In genomic region chr1:65067491-65068201, GRCh38 we compare ENCODE assay signal across 1 cellular context.
TF ChIP-seq lines count a peak whose summit lies in the region.

No MANE protein-coding gene starts in this region.

TF ChIP-seq in K562, 482 proteins besides CTCF, POLR2A, EP300 and RAD21 (continued from another document and continues in another):
- TF ChIP-seq, protein P1, sequence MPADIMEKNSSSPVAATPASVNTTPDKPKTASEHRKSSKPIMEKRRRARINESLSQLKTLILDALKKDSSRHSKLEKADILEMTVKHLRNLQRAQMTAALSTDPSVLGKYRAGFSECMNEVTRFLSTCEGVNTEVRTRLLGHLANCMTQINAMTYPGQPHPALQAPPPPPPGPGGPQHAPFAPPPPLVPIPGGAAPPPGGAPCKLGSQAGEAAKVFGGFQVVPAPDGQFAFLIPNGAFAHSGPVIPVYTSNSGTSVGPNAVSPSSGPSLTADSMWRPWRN (IDR thresholded peaks at IDR 0.05; ENCODE audit: low read depth): no peak; the same call in 1 of the 2 replicates
- TF ChIP-seq ZNF282 (CRISPR knock-in tag; IDR thresholded peaks at IDR 0.05) (no peak), RBM34 (IDR thresholded peaks at IDR 0.05; ENCODE audit: borderline replicate concordance, insufficient read depth, low read length) (no peak), HSF4 (CRISPR knock-in tag; IDR thresholded peaks at IDR 0.05; ENCODE audit: borderline replicate concordance) (no peak), PURB (CRISPR knock-in tag; IDR thresholded peaks at IDR 0.05; ENCODE audit: low read depth) (no peak), MEF2A (IDR thresholded peaks at IDR 0.05; ENCODE audit: control insufficient read depth, low read depth, low read length) (no peak), ZNF384 (IDR thresholded peaks at IDR 0.05; ENCODE audit: low read depth, low read length) (peak; percentile 91), JUN (IDR thresholded peaks at IDR 0.05; ENCODE audit: borderline replicate concordance, low read depth, low read length) (0 out of 2 replicates have a peak, but pooled peaks have one; percentile 19), JUN (CRISPR knock-in tag; IDR thresholded peaks at IDR 0.05; ENCODE audit: borderline replicate concordance) (no peak; the same call in 1 of the 2 replicates), CAMTA2 (CRISPR knock-in tag; conservative IDR thresholded peaks at IDR 0.05) (no peak), IRF1 (CRISPR knock-in tag; IDR thresholded peaks at IDR 0.05; ENCODE audit: borderline replicate concordance) (no peak), MCM7 (IDR thresholded peaks at IDR 0.05) (no peak), DIDO1 (tag; IDR thresholded peaks at IDR 0.05; ENCODE audit: low read depth) (no peak), SMAD1 (IDR thresholded peaks at IDR 0.05; ENCODE audit: low read depth, low read length, partially characterized antibody) (no peak), ZBTB7A (IDR thresholded peaks at IDR 0.05; ENCODE audit: borderline replicate concordance, control insufficient read depth, low read depth, low read length) (peak; percentile 50; the same call in 1 of the 2 replicates), TBP (optimal IDR thresholded peaks at IDR 0.05; ENCODE audit: low read depth, low read length) (peak; percentile 40), SREBF2 (CRISPR knock-in tag; IDR thresholded peaks at IDR 0.05) (no peak), FOXM1 (IDR thresholded peaks at IDR 0.05; ENCODE audit: low read depth) (no peak), FOXM1 (CRISPR knock-in tag; IDR thresholded peaks at IDR 0.05; ENCODE audit: low read depth) (no peak), NFRKB (IDR thresholded peaks at IDR 0.05; ENCODE audit: low read depth) (peak; percentile 87; the same call in 1 of the 2 replicates), ZNF511 (CRISPR knock-in tag; IDR thresholded peaks at IDR 0.05) (0 out of 2 replicates have a peak, but pooled peaks have one; percentile 32), ZBTB1 (CRISPR knock-in tag; IDR thresholded peaks at IDR 0.05; ENCODE audit: borderline replicate concordance, low read depth) (no peak), ETV5 (CRISPR knock-in tag; IDR thresholded peaks at IDR 0.05; ENCODE audit: low read depth) (no peak), NR2C2 (CRISPR knock-in tag; IDR thresholded peaks at IDR 0.05) (no peak), NR2C2 (tag; IDR thresholded peaks at IDR 0.05) (peak; percentile 81), TCFL5 (CRISPR knock-in tag; conservative IDR thresholded peaks at IDR 0.05) (no peak), CEBPG (CRISPR knock-in tag; IDR thresholded peaks at IDR 0.05) (no peak; the same call in 1 of the 2 replicates), CEBPG (tag; conservative IDR thresholded peaks at IDR 0.05 in 1 of 2, IDR thresholded peaks at IDR 0.05 in 1 of 2) (no peak), PTRF (tag; IDR thresholded peaks at IDR 0.05) (no peak), MYNN (IDR thresholded peaks at IDR 0.05) (no peak), MYNN (CRISPR knock-in tag; IDR thresholded peaks at IDR 0.05) (no peak), CSDE1 (IDR thresholded peaks at IDR 0.05) (no peak), ZNF324 (CRISPR knock-in tag; IDR thresholded peaks at IDR 0.05) (no peak), ZNF239 (CRISPR knock-in tag; IDR thresholded peaks at IDR 0.05) (no peak), TBL1XR1 (IDR thresholded peaks at IDR 0.05; ENCODE audit: low read length in 2 of 2) (no peak), CBX5 (IDR thresholded peaks at IDR 0.05; ENCODE audit: borderline replicate concordance, low read depth) (no peak), CREB5 (CRISPR knock-in tag; IDR thresholded peaks at IDR 0.05) (no peak), LARP7 (IDR thresholded peaks at IDR 0.05) (peak; percentile 70; the same call in 1 of the 2 replicates), YY1 (IDR thresholded peaks at IDR 0.05; ENCODE audit: borderline replicate concordance in 1 of 3, control insufficient read depth in 1 of 3, extremely low read depth in 1 of 3, insufficient read depth in 3 of 3, insufficient read length in 1 of 3, insufficient replicate concordance in 2 of 3, low read depth in 1 of 3, low read length in 2 of 3) (peak; percentile 14 to 82 (median 51)), PATZ1 (CRISPR knock-in tag; IDR thresholded peaks at IDR 0.05; ENCODE audit: borderline replicate concordance) (no peak), ZNF583 (CRISPR knock-in tag; IDR thresholded peaks at IDR 0.05) (no peak), MTF1 (CRISPR knock-in tag; IDR thresholded peaks at IDR 0.05; ENCODE audit: borderline replicate concordance) (no peak), ETS1 (conservative IDR thresholded peaks at IDR 0.05; ENCODE audit: control insufficient read depth, low read depth, low read length) (peak; percentile 47; the same call in 1 of the 2 replicates), PRPF4 (IDR thresholded peaks at IDR 0.05; ENCODE audit: insufficient read depth, low read depth, low read length, poor library complexity, severe bottlenecking) (no peak), SAFB2 (IDR thresholded peaks at IDR 0.05; ENCODE audit: borderline replicate concordance, low read depth, low read length, severe bottlenecking) (no peak), ZC3H8 (IDR thresholded peaks at IDR 0.05) (no peak), PHB2 (IDR thresholded peaks at IDR 0.05; ENCODE audit: low read depth) (peak; percentile 23; the same call in 1 of the 2 replicates), RBM25 (IDR thresholded peaks at IDR 0.05; ENCODE audit: low read depth, low read length, severe bottlenecking) (no peak), ZNF165 (CRISPR knock-in tag; IDR thresholded peaks at IDR 0.05; ENCODE audit: borderline replicate concordance) (no peak), SUPT5H (IDR thresholded peaks at IDR 0.05) (peak; percentile 86), SRSF9 (IDR thresholded peaks at IDR 0.05; ENCODE audit: borderline replicate concordance, low read depth, low read length) (no peak), POLR3A (IDR thresholded peaks at IDR 0.05; ENCODE audit: borderline replicate concordance, extremely low read depth, insufficient read depth, insufficient read length) (no peak), ZNF444 (CRISPR knock-in tag; IDR thresholded peaks at IDR 0.05) (no peak), POLR3G (IDR thresholded peaks at IDR 0.05; ENCODE audit: extremely low read depth, insufficient read length, insufficient replicate concordance) (no peak), ATF7 (IDR thresholded peaks at IDR 0.05) (peak; percentile 37; the same call in 1 of the 2 replicates), ZNF232 (CRISPR knock-in tag; IDR thresholded peaks at IDR 0.05) (no peak), ZNF77 (CRISPR knock-in tag; IDR thresholded peaks at IDR 0.05) (no peak), MCM3 (IDR thresholded peaks at IDR 0.05) (no peak), TCF7L2 (IDR thresholded peaks at IDR 0.05; ENCODE audit: low read depth, low read length) (no peak)
- TF ChIP-seq, protein P2, sequence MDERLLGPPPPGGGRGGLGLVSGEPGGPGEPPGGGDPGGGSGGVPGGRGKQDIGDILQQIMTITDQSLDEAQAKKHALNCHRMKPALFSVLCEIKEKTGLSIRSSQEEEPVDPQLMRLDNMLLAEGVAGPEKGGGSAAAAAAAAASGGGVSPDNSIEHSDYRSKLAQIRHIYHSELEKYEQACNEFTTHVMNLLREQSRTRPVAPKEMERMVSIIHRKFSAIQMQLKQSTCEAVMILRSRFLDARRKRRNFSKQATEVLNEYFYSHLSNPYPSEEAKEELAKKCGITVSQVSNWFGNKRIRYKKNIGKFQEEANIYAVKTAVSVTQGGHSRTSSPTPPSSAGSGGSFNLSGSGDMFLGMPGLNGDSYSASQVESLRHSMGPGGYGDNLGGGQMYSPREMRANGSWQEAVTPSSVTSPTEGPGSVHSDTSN (CRISPR knock-in tag; IDR thresholded peaks at IDR 0.05; ENCODE audit: low read depth): no peak
- TF ChIP-seq, protein P2 (tag; conservative IDR thresholded peaks at IDR 0.05; ENCODE audit: low read depth): no peak; the same call in 1 of the 2 replicates
- TF ChIP-seq, protein P3, sequence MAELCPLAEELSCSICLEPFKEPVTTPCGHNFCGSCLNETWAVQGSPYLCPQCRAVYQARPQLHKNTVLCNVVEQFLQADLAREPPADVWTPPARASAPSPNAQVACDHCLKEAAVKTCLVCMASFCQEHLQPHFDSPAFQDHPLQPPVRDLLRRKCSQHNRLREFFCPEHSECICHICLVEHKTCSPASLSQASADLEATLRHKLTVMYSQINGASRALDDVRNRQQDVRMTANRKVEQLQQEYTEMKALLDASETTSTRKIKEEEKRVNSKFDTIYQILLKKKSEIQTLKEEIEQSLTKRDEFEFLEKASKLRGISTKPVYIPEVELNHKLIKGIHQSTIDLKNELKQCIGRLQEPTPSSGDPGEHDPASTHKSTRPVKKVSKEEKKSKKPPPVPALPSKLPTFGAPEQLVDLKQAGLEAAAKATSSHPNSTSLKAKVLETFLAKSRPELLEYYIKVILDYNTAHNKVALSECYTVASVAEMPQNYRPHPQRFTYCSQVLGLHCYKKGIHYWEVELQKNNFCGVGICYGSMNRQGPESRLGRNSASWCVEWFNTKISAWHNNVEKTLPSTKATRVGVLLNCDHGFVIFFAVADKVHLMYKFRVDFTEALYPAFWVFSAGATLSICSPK (IDR thresholded peaks at IDR 0.05; ENCODE audit: borderline replicate concordance): no peak
- TF ChIP-seq, protein P4, sequence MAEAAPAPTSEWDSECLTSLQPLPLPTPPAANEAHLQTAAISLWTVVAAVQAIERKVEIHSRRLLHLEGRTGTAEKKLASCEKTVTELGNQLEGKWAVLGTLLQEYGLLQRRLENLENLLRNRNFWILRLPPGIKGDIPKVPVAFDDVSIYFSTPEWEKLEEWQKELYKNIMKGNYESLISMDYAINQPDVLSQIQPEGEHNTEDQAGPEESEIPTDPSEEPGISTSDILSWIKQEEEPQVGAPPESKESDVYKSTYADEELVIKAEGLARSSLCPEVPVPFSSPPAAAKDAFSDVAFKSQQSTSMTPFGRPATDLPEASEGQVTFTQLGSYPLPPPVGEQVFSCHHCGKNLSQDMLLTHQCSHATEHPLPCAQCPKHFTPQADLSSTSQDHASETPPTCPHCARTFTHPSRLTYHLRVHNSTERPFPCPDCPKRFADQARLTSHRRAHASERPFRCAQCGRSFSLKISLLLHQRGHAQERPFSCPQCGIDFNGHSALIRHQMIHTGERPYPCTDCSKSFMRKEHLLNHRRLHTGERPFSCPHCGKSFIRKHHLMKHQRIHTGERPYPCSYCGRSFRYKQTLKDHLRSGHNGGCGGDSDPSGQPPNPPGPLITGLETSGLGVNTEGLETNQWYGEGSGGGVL (CRISPR knock-in tag; IDR thresholded peaks at IDR 0.05): no peak
